In genomic region chr12:102990419-102990818, GRCh38 we compare ENCODE assay signal across 3 cellular contexts.
TF ChIP-seq lines count a peak whose summit lies in the region.

No MANE protein-coding gene starts in this region.

TF ChIP-seq in SK-N-SH, 30 proteins besides CTCF, POLR2A, EP300 and RAD21:
- TF ChIP-seq YY1 (IDR thresholded peaks at IDR 0.05; ENCODE audit: low read depth) (no peak), SMC3 (IDR thresholded peaks at IDR 0.05; ENCODE audit: low read depth, low read length) (peak; percentile 35; the same call in 1 of the 2 replicates), IRF3 (IDR thresholded peaks at IDR 0.05; ENCODE audit: low read depth, low read length) (no peak), MAX (IDR thresholded peaks at IDR 0.05; ENCODE audit: low read depth) (no peak), MXI1 (IDR thresholded peaks at IDR 0.05; ENCODE audit: low read depth, low read length) (no peak), SIN3A (IDR thresholded peaks at IDR 0.05; ENCODE audit: borderline replicate concordance, low read depth, low read length) (no peak), POLR2AphosphoS5 (IDR thresholded peaks at IDR 0.05; ENCODE audit: low read depth, low read length) (no peak), GATA2 (CRISPR knock-in tag; IDR thresholded peaks at IDR 0.05) (no peak)

TF ChIP-seq in SK-N-SH treated with all-trans-retinoic acid at 6 μM for 48 hours, 23 proteins besides CTCF, POLR2A, EP300 and RAD21:
- TF ChIP-seq CREB5 (CRISPR knock-in tag; IDR thresholded peaks at IDR 0.05; ENCODE audit: low read depth), result no peak
- TF ChIP-seq TSHZ2 (CRISPR knock-in tag; IDR thresholded peaks at IDR 0.05), result no peak
- TF ChIP-seq ISL1 (CRISPR knock-in tag; IDR thresholded peaks at IDR 0.05), result no peak
- TF ChIP-seq ZFP3 (CRISPR knock-in tag; IDR thresholded peaks at IDR 0.05), result no peak
- TF ChIP-seq ARNTL (CRISPR knock-in tag; IDR thresholded peaks at IDR 0.05; ENCODE audit: borderline replicate concordance, low read depth), result no peak
- no peak for TF ChIP-seq SNAI2 (CRISPR knock-in tag; IDR thresholded peaks at IDR 0.05)
- TF ChIP-seq ZC3H10 (CRISPR knock-in tag; IDR thresholded peaks at IDR 0.05), result no peak
- TF ChIP-seq BACH2 (CRISPR knock-in tag; IDR thresholded peaks at IDR 0.05; ENCODE audit: borderline replicate concordance), result no peak
- no peak for TF ChIP-seq PATZ1 (CRISPR knock-in tag; IDR thresholded peaks at IDR 0.05; ENCODE audit: borderline replicate concordance)
- no peak for TF ChIP-seq RARB (CRISPR knock-in tag; IDR thresholded peaks at IDR 0.05)
- no peak for TF ChIP-seq ZNF565 (CRISPR knock-in tag; conservative IDR thresholded peaks at IDR 0.05; ENCODE audit: low read depth)
- TF ChIP-seq ZNF8 (CRISPR knock-in tag; IDR thresholded peaks at IDR 0.05), result no peak
- no peak for TF ChIP-seq TOX (CRISPR knock-in tag; IDR thresholded peaks at IDR 0.05; ENCODE audit: borderline replicate concordance)
- no peak for TF ChIP-seq ZNF70 (CRISPR knock-in tag; IDR thresholded peaks at IDR 0.05)
- TF ChIP-seq ESRRG (CRISPR knock-in tag; IDR thresholded peaks at IDR 0.05), result no peak
- TF ChIP-seq PPARA (CRISPR knock-in tag; IDR thresholded peaks at IDR 0.05; ENCODE audit: borderline replicate concordance), result no peak
- no peak for TF ChIP-seq TCF4 (CRISPR knock-in tag; IDR thresholded peaks at IDR 0.05; ENCODE audit: borderline replicate concordance)
- TF ChIP-seq CSDC2 (CRISPR knock-in tag; IDR thresholded peaks at IDR 0.05), result no peak
- TF ChIP-seq OSR1 (CRISPR knock-in tag; IDR thresholded peaks at IDR 0.05), result no peak

TF ChIP-seq in H1, 55 proteins besides CTCF, POLR2A, EP300 and RAD21:
- TF ChIP-seq SIX5 (IDR thresholded peaks at IDR 0.05; ENCODE audit: low read depth, low read length) (no peak), EZH2 (IDR thresholded peaks at IDR 0.05; ENCODE audit: low read depth, low read length, severe bottlenecking) (no peak), CBX8 (IDR thresholded peaks at IDR 0.05; ENCODE audit: borderline replicate concordance, low read depth, low read length) (no peak), MAX (IDR thresholded peaks at IDR 0.05) (no peak), ASH2L (IDR thresholded peaks at IDR 0.05; ENCODE audit: low read length) (no peak), YY1 (IDR thresholded peaks at IDR 0.05; ENCODE audit: low read depth, low read length) (no peak), RNF2 (IDR thresholded peaks at IDR 0.05; ENCODE audit: borderline replicate concordance, low read depth, low read length, missing control alignments, poor library complexity, severe bottlenecking) (no peak), KDM5A (IDR thresholded peaks at IDR 0.05; ENCODE audit: low read length) (no peak)
